ENCODE assay signal across 17 cellular contexts in the genomic region with DNA sequence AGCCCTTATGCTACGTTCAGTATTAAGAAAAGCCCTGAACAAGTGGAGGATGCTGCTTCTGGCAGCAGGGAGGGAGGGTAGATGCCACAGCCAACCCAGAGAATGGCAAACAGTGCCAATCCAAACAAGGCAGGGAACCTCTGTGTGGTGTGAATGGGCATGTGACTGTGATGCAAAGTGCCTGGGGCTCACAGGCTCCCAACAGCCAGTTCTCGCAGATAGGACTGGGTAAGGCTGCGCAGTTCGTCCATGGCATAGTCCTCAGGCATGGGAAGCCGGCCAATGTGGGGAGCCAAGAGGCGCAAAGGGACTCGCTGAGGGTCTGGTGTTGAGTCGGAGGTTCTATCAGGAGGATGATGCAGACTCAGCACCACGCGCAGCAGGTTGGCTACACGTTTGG. TPM values are rescaled to one million over a fixed set of nuclear protein-coding genes. Genes with fewer than 3 reads are reported as not detected.
DNase-seq lines count a peak whose midpoint lies in the region; ATAC-seq, FAIRE-seq and TF ChIP-seq lines count a peak whose summit lies in the region.
"Had no signal": no experiment of that assay in that cellular context is flagged by ENCODE, and none has a peak within 500 bp of the region (broad histone marks: within the 10 kb centered on the region; RNA-seq: fewer than 3 reads in every experiment).

No MANE protein-coding gene starts in this region.

- H3K4me1 ChIP-seq in right lobe of liver (no peaks in the 10 kb centered on the region), HepG2 (ENCODE audit: insufficient read depth, low read length) (no peaks in the 10 kb centered on the region), GM23338 (ENCODE audit: insufficient read depth) (no peaks in the 10 kb centered on the region)

- FAIRE-seq in HepG2 (lab: Jason Lieb, UNC) = no peak

- no peaks in the 10 kb centered on the region for H3K9me3 ChIP-seq in right lobe of liver
- no peaks in the 10 kb centered on the region for H3K9me3 ChIP-seq in HepG2 (ENCODE audit: low read length)

- BruUV-seq in HepG2 (replicated peaks; lab: Mats Ljungman, UMichigan) = no TSS peak

- CTCF ChIA-PET in HepG2 (lab: Yijun Ruan, JAX; ENCODE audit: low intra/inter-chr PET ratio, low total read pairs) = no interaction called here

- H3K36me3 Mint-ChIP-seq in GM23338 (ENCODE audit: low read depth) = peaks cover 78% of the 10 kb centered on the region

- no peaks in the 10 kb centered on the region for H3K9me3 Mint-ChIP-seq in GM23338
- H3K9me3 Mint-ChIP-seq: CD4-positive, alpha-beta memory T cell had no signal

- no peak for TF ChIP-seq RAD21 in HepG2 (CRISPR knock-in tag; IDR thresholded peaks at IDR 0.05)

- DNase-seq in right lobe of liver (no peak), HepG2 (ENCODE audit: low spot score) (no peak), astrocyte of the hippocampus (ENCODE audit: low read depth, low spot score) (peak; percentile 43), left lobe of liver (ENCODE audit: low spot score) (no peak), GM23338 (ENCODE audit: low spot score) (no peak)
- DNase-seq: CD4-positive, alpha-beta memory T cell; DMS 273 treated with DMSO at 0.1 percent for 48 hours; H7; Karpas-422; NCI-H1417; NCI-H1930; NCI-H510A; NCI-H82 had no signal

- POLR2A ChIA-PET in HepG2 (lab: Yijun Ruan, JAX) = no interaction called here

- no peak overlapping the region for H3K27ac ChIP-seq in right lobe of liver
- H3K27ac ChIP-seq in HepG2 (ENCODE audit: extremely low read length, insufficient read depth, low read length) = no peak overlapping the region
- H3K27ac ChIP-seq in GM23338 (ENCODE audit: low read depth) = no peak overlapping the region

- H3K4me2 ChIP-seq in HepG2 (ENCODE audit: low read depth, low read length) = no peak overlapping the region
- H3K4me2 ChIP-seq in GM23338 = no peak overlapping the region

- no peaks in the 10 kb centered on the region; the same call in 1 of the 2 replicates for H4K20me1 ChIP-seq in HepG2 (ENCODE audit: insufficient read depth, low read length)
- no peaks in the 10 kb centered on the region; the same call in none of the 2 replicates for H4K20me1 ChIP-seq in GM23338 (replicated peaks; ENCODE audit: insufficient read depth)

- TF ChIP-seq POLR2A in right lobe of liver (IDR thresholded peaks at IDR 0.05) (no peak), HepG2 (IDR thresholded peaks at IDR 0.05; ENCODE audit: insufficient read depth in 1 of 2, low read depth in 2 of 2, low read length in 2 of 2) (no peak)

- in situ Hi-C loops in HepG2 (cut with HindIII; ENCODE audit: extremely low pct_ligation_motif_present, low pct_unique_long_range_greater_than_20kb) = no loop called here

- H3K9ac ChIP-seq in HepG2 (ENCODE audit: insufficient read depth, low read depth, low read length) = no peak overlapping the region

- WGBS in right lobe of liver (ENCODE audit: insufficient coverage, low coverage, low lambda C conversion rate, missing lambda C conversion rate) = 97% methylated on average over 7 of the region's 11 CpGs
- WGBS in HepG2 (ENCODE audit: low lambda C conversion rate) = 98% methylated on average over 11 of the region's 11 CpGs

- TF ChIP-seq CTCF in right lobe of liver (IDR thresholded peaks at IDR 0.05) (no peak), HepG2 (CRISPR knock-in tag; IDR thresholded peaks at IDR 0.05) (no peak), GM23338 (conservative IDR thresholded peaks at IDR 0.05; ENCODE audit: low read depth in 2 of 2) (no peak)

- H3F3A ChIP-seq in GM23338 (replicated peaks; ENCODE audit: low read depth) = 0 out of 2 replicates have a peak, but pooled peaks cover 4% of the 10 kb centered on the region

- no peak overlapping the region for H3K4me3 Mint-ChIP-seq in GM23338
- H3K4me3 Mint-ChIP-seq: CD4-positive, alpha-beta memory T cell had no signal

- H2AFZ ChIP-seq in HepG2 (ENCODE audit: low read length) = no peak overlapping the region
- no peak overlapping the region for H2AFZ ChIP-seq in GM23338

- no peak for TF ChIP-seq EP300 in HepG2 (IDR thresholded peaks at IDR 0.05; ENCODE audit: low read depth in 2 of 2, low read length in 2 of 2)
- TF ChIP-seq EP300 in HepG2 (CRISPR knock-in tag; IDR thresholded peaks at IDR 0.05; ENCODE audit: borderline replicate concordance) = no peak

- H3K9me2 ChIP-seq in GM23338 (ENCODE audit: insufficient read depth) = no peaks in the 10 kb centered on the region

- intact Hi-C loops in right lobe of liver (cut with DNase I) = no loop called here
- intact Hi-C loops in HepG2 (cut with micrococcal nuclease; ENCODE audit: unreplicated experiment) = no loop called here

- H3K4me3 ChIP-seq in right lobe of liver (no peak overlapping the region), HepG2 (replicated peaks in 1 of 3; ENCODE audit: insufficient read depth in 1 of 3, low read depth in 2 of 3, low read length in 3 of 3) (no peak overlapping the region), GM23338 (no peak overlapping the region)

- peaks cover 8% of the 10 kb centered on the region; the same call in 2 of the 3 replicates for H3K4me1 Mint-ChIP-seq in GM23338

- peak in 3 of 4 donors; percentile 20 to 36 (median 30) for ATAC-seq in right lobe of liver
- ATAC-seq in HepG2 = no peak
- peak; percentile 55 for ATAC-seq in left lobe of liver
- no peak for ATAC-seq in GM23338
- ATAC-seq in GM21390 (IDR thresholded peaks at IDR 0.05; ENCODE audit: unreplicated experiment) = no peak
- no peak for ATAC-seq in GM19463 (IDR thresholded peaks at IDR 0.05; ENCODE audit: unreplicated experiment)
- ATAC-seq: Right ventricle myocardium inferior had no signal

- peaks cover 1% of the 10 kb centered on the region for H3K27me3 Mint-ChIP-seq in GM23338 (ENCODE audit: insufficient read depth, low read depth, poor library complexity)
- H3K27me3 Mint-ChIP-seq: CD4-positive, alpha-beta memory T cell had no signal

- H3K27ac Mint-ChIP-seq in GM23338 = no peak overlapping the region

- H3K79me2 ChIP-seq in HepG2 (ENCODE audit: insufficient read depth, low read length) (no peaks in the 10 kb centered on the region), GM23338 (replicated peaks; ENCODE audit: insufficient read depth) (no peaks in the 10 kb centered on the region)

- H3K27me3 ChIP-seq in right lobe of liver (no peaks in the 10 kb centered on the region), HepG2 (ENCODE audit: control insufficient read depth in 1 of 2, insufficient read depth in 2 of 2, low read length in 2 of 2) (no peaks in the 10 kb centered on the region), GM23338 (ENCODE audit: insufficient read depth) (no peaks in the 10 kb centered on the region)

- H3K36me3 ChIP-seq in right lobe of liver (peaks cover 5 to 81% (median 32%) of the 10 kb centered on the region in 4 donors), HepG2 (replicated peaks in 1 of 2; ENCODE audit: control insufficient read depth in 1 of 2, insufficient read depth in 2 of 2, low read length in 2 of 2) (peaks cover 19 to 78% of the 10 kb centered on the region in 2 experiments), GM23338 (ENCODE audit: insufficient read depth) (peaks cover 57% of the 10 kb centered on the region)

RNA-seq across cellular contexts. Expression of gene CHRNA10, which starts 4.8 kb away (rescaled TPM):
- 1 to 10 TPM in 1 of 6 experiments, under 1 TPM in 5; 0.25 to 1.2 (median 0.41) TPM for total RNA-seq in right lobe of liver
- 0.27 and 0.71 TPM in 2 replicates for total RNA-seq in HepG2 (2016; rRNA removed; fragmentation: Illumina TruSeq; extraction: Trizol)
- total RNA-seq in HepG2 (2016; cell fraction: cytosol; rRNA removed; fragmentation: Illumina TruSeq; extraction: Trizol; ENCODE audit: low read depth) = 0.30 and 0.44 TPM in 2 replicates
- total RNA-seq in HepG2 (2016; cell fraction: insoluble cytoplasmic fraction; rRNA removed; fragmentation: Illumina TruSeq; extraction: Trizol) = 0.16 and 0.50 TPM in 2 replicates
- total RNA-seq in HepG2 (2016; cell fraction: membrane; rRNA removed; fragmentation: Illumina TruSeq; extraction: Trizol) = 0.34 and 0.68 TPM in 2 replicates
- total RNA-seq in HepG2 (2016; cell fraction: nucleus; rRNA removed; fragmentation: Illumina TruSeq; extraction: Trizol) = 1.5 TPM in 2 replicates
- 0.44 and 0.53 TPM in 2 replicates for polyA plus RNA-seq in HepG2 (2011; rRNA removed)
- polyA plus RNA-seq in HepG2 (2011; cell fraction: cytosol; rRNA removed) = 0.19 and 0.27 TPM in 2 replicates
- 2.7 and 3.7 TPM in 2 replicates for polyA plus RNA-seq in HepG2 (2011; cell fraction: nucleus; rRNA removed)
- polyA plus RNA-seq in HepG2 (2012) = 0.17 and 0.55 TPM in 2 replicates
- 0.38 and 0.52 TPM in 2 replicates for polyA plus RNA-seq in HepG2 (2016; cell fraction: cytosol; fragmentation: Illumina TruSeq; extraction: Trizol; ENCODE audit: low read depth)
- polyA plus RNA-seq in HepG2 (2016; cell fraction: insoluble cytoplasmic fraction; fragmentation: Illumina TruSeq; extraction: Trizol; ENCODE audit: low read depth) = 0.15 TPM in 1 of 2 replicates, not detected in the other
- polyA plus RNA-seq in HepG2 (2016; cell fraction: membrane; fragmentation: Illumina TruSeq; extraction: Trizol; ENCODE audit: low read depth) = 0.33 and 0.40 TPM in 2 replicates
- 1.9 and 2.6 TPM in 2 replicates for polyA plus RNA-seq in HepG2 (2016; cell fraction: nucleus; fragmentation: Illumina TruSeq; extraction: Trizol; ENCODE audit: insufficient read depth, low read depth)
- 2.7 and 7.7 TPM in 2 replicates for polyA minus RNA-seq in HepG2 (2011; rRNA and poly(A)+ RNA removed; ENCODE audit: low replicate concordance)
- polyA minus RNA-seq in HepG2 (2011; cell fraction: cytosol; rRNA and poly(A)+ RNA removed) = not detected in 2 replicates
- 1.9 and 3.6 TPM in 2 replicates for polyA minus RNA-seq in HepG2 (2011; cell fraction: nucleus; rRNA and poly(A)+ RNA removed)
- 0.78 TPM for total RNA-seq in left lobe of liver
- total RNA-seq in GM23338 (2014; rRNA removed; shearing (Covaris generic)) = 0.58 and 1.5 TPM in 2 replicates
- polyA plus RNA-seq in GM23338 (2016; fragmentation: Nextera tagmentation; extraction: Ambion mirVana) = 0.40 and 0.45 TPM in 2 replicates

RNA-seq across cellular contexts. Expression of gene ART1, which starts 31.0 kb away (rescaled TPM):
- not detected for total RNA-seq in right lobe of liver
- not detected in 2 replicates for total RNA-seq in HepG2 (2016; rRNA removed; fragmentation: Illumina TruSeq; extraction: Trizol)
- not detected in 2 replicates for total RNA-seq in HepG2 (2016; cell fraction: cytosol; rRNA removed; fragmentation: Illumina TruSeq; extraction: Trizol; ENCODE audit: low read depth)
- total RNA-seq in HepG2 (2016; cell fraction: insoluble cytoplasmic fraction; rRNA removed; fragmentation: Illumina TruSeq; extraction: Trizol) = not detected in 2 replicates
- total RNA-seq in HepG2 (2016; cell fraction: membrane; rRNA removed; fragmentation: Illumina TruSeq; extraction: Trizol) = not detected in 2 replicates
- total RNA-seq in HepG2 (2016; cell fraction: nucleus; rRNA removed; fragmentation: Illumina TruSeq; extraction: Trizol) = not detected in 2 replicates
- polyA plus RNA-seq in HepG2 (2011; rRNA removed) = not detected in 2 replicates
- not detected in 2 replicates for polyA plus RNA-seq in HepG2 (2011; cell fraction: cytosol; rRNA removed)
- not detected in 2 replicates for polyA plus RNA-seq in HepG2 (2011; cell fraction: nucleus; rRNA removed)
- polyA plus RNA-seq in HepG2 (2012) = not detected in 2 replicates
- polyA plus RNA-seq in HepG2 (2016; cell fraction: cytosol; fragmentation: Illumina TruSeq; extraction: Trizol; ENCODE audit: low read depth) = not detected in 2 replicates
- not detected in 2 replicates for polyA plus RNA-seq in HepG2 (2016; cell fraction: insoluble cytoplasmic fraction; fragmentation: Illumina TruSeq; extraction: Trizol; ENCODE audit: low read depth)
- not detected in 2 replicates for polyA plus RNA-seq in HepG2 (2016; cell fraction: membrane; fragmentation: Illumina TruSeq; extraction: Trizol; ENCODE audit: low read depth)
- not detected in 2 replicates for polyA plus RNA-seq in HepG2 (2016; cell fraction: nucleus; fragmentation: Illumina TruSeq; extraction: Trizol; ENCODE audit: insufficient read depth, low read depth)
- not detected in 2 replicates for polyA minus RNA-seq in HepG2 (2011; rRNA and poly(A)+ RNA removed; ENCODE audit: low replicate concordance)
- not detected in 2 replicates for polyA minus RNA-seq in HepG2 (2011; cell fraction: cytosol; rRNA and poly(A)+ RNA removed)
- not detected in 2 replicates for polyA minus RNA-seq in HepG2 (2011; cell fraction: nucleus; rRNA and poly(A)+ RNA removed)
- not detected for total RNA-seq in left lobe of liver
- not detected in 2 replicates for total RNA-seq in GM23338 (2014; rRNA removed; shearing (Covaris generic))
- polyA plus RNA-seq in GM23338 (2016; fragmentation: Nextera tagmentation; extraction: Ambion mirVana) = not detected in 2 replicates
- total RNA-seq: A673; CD4-positive, alpha-beta memory T cell had no signal
- polyA plus RNA-seq: CD4-positive, alpha-beta memory T cell had no signal

RNA-seq across cellular contexts. Expression of gene ART5, which starts 34.2 kb away (rescaled TPM):
- total RNA-seq in right lobe of liver (under 1 TPM in 2 of 6 experiments, not detected in 4; 0.35 to 0.59 TPM), HepG2 (2016; rRNA removed; fragmentation: Illumina TruSeq; extraction: Trizol) (0.52 and 0.93 TPM in 2 replicates), left lobe of liver (not detected)
- 0.40 and 0.71 TPM in 2 replicates for total RNA-seq in HepG2 (2016; cell fraction: cytosol; rRNA removed; fragmentation: Illumina TruSeq; extraction: Trizol; ENCODE audit: low read depth)
- total RNA-seq in HepG2 (2016; cell fraction: insoluble cytoplasmic fraction; rRNA removed; fragmentation: Illumina TruSeq; extraction: Trizol) = 0.94 and 1.6 TPM in 2 replicates
- 0.49 and 0.83 TPM in 2 replicates for total RNA-seq in HepG2 (2016; cell fraction: membrane; rRNA removed; fragmentation: Illumina TruSeq; extraction: Trizol)
- 0.91 and 2.2 TPM in 2 replicates for total RNA-seq in HepG2 (2016; cell fraction: nucleus; rRNA removed; fragmentation: Illumina TruSeq; extraction: Trizol)
- polyA plus RNA-seq in HepG2 (2011; rRNA removed) (0.48 and 0.55 TPM in 2 replicates), GM23338 (2016; fragmentation: Nextera tagmentation; extraction: Ambion mirVana) (6.4 and 8.0 TPM in 2 replicates)
- polyA plus RNA-seq in HepG2 (2011; cell fraction: cytosol; rRNA removed) = 0.32 and 0.40 TPM in 2 replicates
- polyA plus RNA-seq in HepG2 (2011; cell fraction: nucleus; rRNA removed) = 0.35 and 0.47 TPM in 2 replicates
- 0.62 and 0.65 TPM in 2 replicates for polyA plus RNA-seq in HepG2 (2012)
- polyA plus RNA-seq in HepG2 (2016; cell fraction: cytosol; fragmentation: Illumina TruSeq; extraction: Trizol; ENCODE audit: low read depth) = 0.45 and 0.49 TPM in 2 replicates
- polyA plus RNA-seq in HepG2 (2016; cell fraction: insoluble cytoplasmic fraction; fragmentation: Illumina TruSeq; extraction: Trizol; ENCODE audit: low read depth) = 0.36 TPM in 1 of 2 replicates, not detected in the other
- 0.24 and 0.34 TPM in 2 replicates for polyA plus RNA-seq in HepG2 (2016; cell fraction: membrane; fragmentation: Illumina TruSeq; extraction: Trizol; ENCODE audit: low read depth)
- polyA plus RNA-seq in HepG2 (2016; cell fraction: nucleus; fragmentation: Illumina TruSeq; extraction: Trizol; ENCODE audit: insufficient read depth, low read depth) = 0.65 and 2.1 TPM in 2 replicates
- 0.30 TPM in 1 of 2 replicates, not detected in the other for polyA minus RNA-seq in HepG2 (2011; rRNA and poly(A)+ RNA removed; ENCODE audit: low replicate concordance)
- not detected in 2 replicates for polyA minus RNA-seq in HepG2 (2011; cell fraction: cytosol; rRNA and poly(A)+ RNA removed)
- not detected in 2 replicates for polyA minus RNA-seq in HepG2 (2011; cell fraction: nucleus; rRNA and poly(A)+ RNA removed)
- total RNA-seq in GM23338 (2014; rRNA removed; shearing (Covaris generic)) = 9.0 and 12.9 TPM in 2 replicates
- total RNA-seq: A673; CD4-positive, alpha-beta memory T cell had no signal
- polyA plus RNA-seq: CD4-positive, alpha-beta memory T cell had no signal

Comparison
In these comparisons a context has a peak if more than half of its experiments do, and no peak if none do; other contexts are left out.
1. ATAC-seq: peak in right lobe of liver (3 of 4) and left lobe of liver (single experiment); none in HepG2 (single experiment), GM23338 (single experiment), GM21390 (single experiment) and GM19463 (single experiment).